Comparison of ENCODE assay signal across 26 cellular contexts in genomic region chr11:116355104-116355503, GRCh38.
"Had no signal": no experiment of that assay in that cellular context is flagged by ENCODE, and none has a peak within 500 bp of the region (broad histone marks: within the 10 kb centered on the region; RNA-seq: fewer than 3 reads in every experiment).

No MANE protein-coding gene starts in this region.

- H3K36me3 ChIP-seq: stomach, suprapubic skin, thoracic aorta, thyroid gland, tibial artery, tibial nerve, transverse colon, upper lobe of left lung, upper lobe of right lung, uterus, vagina had no signal

- H3K27ac ChIP-seq: stomach, suprapubic skin, testis, thoracic aorta, thyroid gland, tibial artery, tibial nerve, transverse colon, upper lobe of left lung, upper lobe of right lung, uterus, vagina had no signal

- ATAC-seq: stimulated activated effector memory CD8-positive, alpha-beta T cell treated with anti-CD3 and anti-CD28 coated beads, Interleukin-12 subunit alpha, Interleukin-12 subunit beta, amount 100 ng/mL, for 72 hours; stimulated activated memory B cell treated with anti-CD40 and anti-IgM and Interleukin-4, amounts not matched to agents 10 μg/mL and 1 μg/mL and 100 μg/mL, for 72 hours; stimulated activated naive B cell treated with anti-CD40 and anti-IgM and Interleukin-4, amounts not matched to agents 10 μg/mL and 1 μg/mL and 100 μg/mL, for 72 hours; stimulated activated naive CD8-positive, alpha-beta T cell treated with anti-CD3 and anti-CD28 coated beads, Interleukin-15, amount 100 ng/mL, for 72 hours; stimulated activated naive CD8-positive, alpha-beta T cell treated with anti-CD3 and anti-CD28 coated beads, Interleukin-15, Interleukin-2, amounts not matched to agents 100 U/mL and 50 U/mL, for 24 hours; upper lobe of right lung had no signal

- H3K4me1 ChIP-seq: testis, thyroid gland, tibial artery, transverse colon, upper lobe of right lung, uterus, vagina had no signal

- DNase-seq: stimulated activated CD4-positive, alpha-beta T cell treated with anti-CD3 and anti-CD28 coated beads, Interleukin-2, amount 100 ng/mL, for 48 hours; stimulated activated CD4-positive, alpha-beta T cell treated with anti-CD3 and anti-CD28 coated beads, Interleukin-4, amount 100 ng/mL, for 1 hour; stimulated activated CD4-positive, alpha-beta T cell treated with anti-CD3 and anti-CD28 coated beads, Interleukin-4, amount 100 ng/mL, for 24 hours; stimulated activated CD4-positive, alpha-beta T cell treated with anti-CD3 and anti-CD28 coated beads, Interleukin-4, amount 100 ng/mL, for 4 hours; stimulated activated CD8-positive, alpha-beta memory T cell treated with anti-CD3 and anti-CD28 coated beads, Interleukin-4, amount 100 ng/mL, for 48 hours; stimulated activated naive B cell treated with anti-CD40 and anti-IgM and Interleukin-4, amounts not matched to agents 10 μg/mL and 1 μg/mL and 100 μg/mL, for 72 hours; stimulated activated naive CD4-positive, alpha-beta T cell; stimulated activated naive CD4-positive, alpha-beta T cell treated with Interleukin-2 at 50 U/mL for 16 hours; stimulated activated naive CD8-positive, alpha-beta T cell treated with anti-CD3 and anti-CD28 coated beads, Interleukin-15, amount 100 ng/mL, for 72 hours; stimulated activated naive CD8-positive, alpha-beta T cell treated with anti-CD3 and anti-CD28 coated beads, Interleukin-15, Interleukin-2, amounts not matched to agents 100 U/mL and 50 U/mL, for 24 hours; stomach; substantia nigra; testis; thyroid gland; tibial artery; transverse colon; upper lobe of left lung; upper lobe of right lung; uterus had no signal

- H3K9me3 ChIP-seq: stomach, suprapubic skin, testis, thoracic aorta, thyroid gland, tibial artery, tibial nerve, transverse colon, upper lobe of left lung, upper lobe of right lung, uterus, vagina had no signal

- H3K4me3 ChIP-seq: stomach, suprapubic skin, testis, thoracic aorta, thyroid gland, tibial artery, tibial nerve, transverse colon, upper lobe of left lung, upper lobe of right lung, uterus, vagina had no signal

- FAIRE-seq: urothelium cell line had no signal

- H3K27me3 ChIP-seq: testis, thyroid gland, tibial nerve, upper lobe of left lung, vagina had no signal
